10 cellular contexts compared by ENCODE assay signal in genomic region chr6:42339991-42340401, GRCh38.
A peak's percentile ranks its signal among the peaks of the same experiment; 100 is the strongest.
DNase-seq lines count a peak whose midpoint lies in the region; ATAC-seq and TF ChIP-seq lines count a peak whose summit lies in the region.
"Had no signal": no experiment of that assay in that cellular context is flagged by ENCODE, and none has a peak within 500 bp of the region (broad histone marks: within the 10 kb centered on the region; RNA-seq: fewer than 3 reads in every experiment).

No MANE protein-coding gene starts in this region.

- peak; percentile 37 for DNase-seq in A172 (ENCODE audit: low spot score)
- no peak for DNase-seq in activated naive CD8-positive, alpha-beta T cell treated with anti-CD3 and anti-CD28 coated beads, Interleukin-2, amount 10 ng/mL, durations not matched to agents 7 days and 5 days
- DNase-seq in cerebellar cortex (ENCODE audit: low spot score) = no peak
- no peak for DNase-seq in coronary artery (ENCODE audit: low spot score)
- no peak for DNase-seq in hepatic stellate cell (ENCODE audit: low spot score)
- DNase-seq: NCI-H446 treated with DMSO at 0.1 percent for 48 hours had no signal

- no peaks in the 10 kb centered on the region for H3K27me3 Mint-ChIP-seq in activated naive CD8-positive, alpha-beta T cell treated with anti-CD3 and anti-CD28 coated beads, Interleukin-2, amount 10 ng/mL, durations not matched to agents 7 days and 5 days

- peak; percentile 55 for ATAC-seq in GM19025 (IDR thresholded peaks at IDR 0.05; ENCODE audit: low read depth, unreplicated experiment)
- peak; percentile 86 for ATAC-seq in HG03442 (IDR thresholded peaks at IDR 0.05; ENCODE audit: unreplicated experiment)
- ATAC-seq in activated naive CD8-positive, alpha-beta T cell treated with anti-CD3 and anti-CD28 coated beads, Interleukin-2, amount 10 ng/mL, durations not matched to agents 7 days and 5 days (ENCODE audit: low read depth) = peak; percentile 62
- ATAC-seq in HG02642 (IDR thresholded peaks at IDR 0.05; ENCODE audit: poor library complexity, unreplicated experiment) = no peak

- POLR2A ChIA-PET in activated naive CD8-positive, alpha-beta T cell treated with anti-CD3 and anti-CD28 coated beads, Interleukin-2, amount 10 ng/mL, durations not matched to agents 7 days and 5 days (lab: Charles Lee) = no interaction called here

- peaks cover 18% of the 10 kb centered on the region for H3K36me3 Mint-ChIP-seq in activated naive CD8-positive, alpha-beta T cell treated with anti-CD3 and anti-CD28 coated beads, Interleukin-2, amount 10 ng/mL, durations not matched to agents 7 days and 5 days

- H3K4me3 ChIP-seq in coronary artery = no peak overlapping the region

- H3K27ac ChIP-seq in coronary artery = no peak overlapping the region

- TF ChIP-seq CTCF in coronary artery (IDR thresholded peaks at IDR 0.05) = no peak

- H3K9me3 Mint-ChIP-seq in activated naive CD8-positive, alpha-beta T cell treated with anti-CD3 and anti-CD28 coated beads, Interleukin-2, amount 10 ng/mL, durations not matched to agents 7 days and 5 days = peaks cover 1% of the 10 kb centered on the region
- H3K9me3 Mint-ChIP-seq: CD14-positive monocyte had no signal

- H3K4me1 Mint-ChIP-seq in activated naive CD8-positive, alpha-beta T cell treated with anti-CD3 and anti-CD28 coated beads, Interleukin-2, amount 10 ng/mL, durations not matched to agents 7 days and 5 days = peaks cover 35% of the 10 kb centered on the region

- H3K4me3 Mint-ChIP-seq in activated naive CD8-positive, alpha-beta T cell treated with anti-CD3 and anti-CD28 coated beads, Interleukin-2, amount 10 ng/mL, durations not matched to agents 7 days and 5 days = no peak overlapping the region
- H3K4me3 Mint-ChIP-seq: CD14-positive monocyte had no signal

- no peak overlapping the region for H3K27ac Mint-ChIP-seq in activated naive CD8-positive, alpha-beta T cell treated with anti-CD3 and anti-CD28 coated beads, Interleukin-2, amount 10 ng/mL, durations not matched to agents 7 days and 5 days
